10 cellular contexts compared by ENCODE assay signal in genomic region chr13:24541127-24541475, GRCh38. TPM values are rescaled to one million over a fixed set of nuclear protein-coding genes. Genes with fewer than 3 reads are reported as not detected.
DNase-seq lines count a peak whose midpoint lies in the region; ATAC-seq and TF ChIP-seq lines count a peak whose summit lies in the region.
"Had no signal": no experiment of that assay in that cellular context is flagged by ENCODE, and none has a peak within 500 bp of the region (broad histone marks: within the 10 kb centered on the region; RNA-seq: fewer than 3 reads in every experiment).

No MANE protein-coding gene starts in this region.

- peaks cover 0 to 60% (median 27%) of the 10 kb centered on the region in 7 donors for H3K27me3 ChIP-seq in heart right ventricle
- H3K27me3 ChIP-seq in dorsolateral prefrontal cortex = peaks cover 0 to 48% (median 20%) of the 10 kb centered on the region in 45 donors
- peaks cover 10% of the 10 kb centered on the region for H3K27me3 ChIP-seq in muscle layer of duodenum (ENCODE audit: low read depth, low read length)
- no peaks in the 10 kb centered on the region for H3K27me3 ChIP-seq in vagina

- H3K9me3 ChIP-seq in heart right ventricle = no peaks in the 10 kb centered on the region
- no peaks in the 10 kb centered on the region for H3K9me3 ChIP-seq in muscle layer of duodenum (ENCODE audit: control insufficient read depth in 1 of 2, low read length in 2 of 2)
- H3K9me3 ChIP-seq in vagina = no peaks in the 10 kb centered on the region

- H3K4me3 ChIP-seq in heart right ventricle = peak overlapping the region in 9 of 10 donors; percentile 24 to 56 (median 50)
- H3K4me3 ChIP-seq in dorsolateral prefrontal cortex = peak overlapping the region in 47 of 59 donors; percentile 18 to 69 (median 44)
- peak overlapping the region; percentile 37 to 59 for H3K4me3 ChIP-seq in muscle layer of duodenum (ENCODE audit: low read depth in 1 of 2, low read length in 2 of 2)
- peak overlapping the region; percentile 32 to 42 for H3K4me3 ChIP-seq in vagina

- TF ChIP-seq POLR2A in vagina (IDR thresholded peaks at IDR 0.05) = no peak

- DNase-seq in heart right ventricle (no peak), left ventricle myocardium superior (no peak), dorsolateral prefrontal cortex (no peak), vagina (ENCODE audit: extremely low spot score in 2 of 2) (no peak)
- no peak for DNase-seq in activated CD8-positive, alpha-beta memory T cell treated with anti-CD3 and anti-CD28 coated beads, Interleukin-2, amount 50 U/mL, for 4 hours
- DNase-seq: COR-L47, T1000 had no signal

- H3K36me3 ChIP-seq in heart right ventricle (no peaks in the 10 kb centered on the region), muscle layer of duodenum (ENCODE audit: control insufficient read depth in 1 of 2, insufficient read depth in 2 of 2, low read length in 2 of 2) (no peaks in the 10 kb centered on the region), vagina (no peaks in the 10 kb centered on the region)

- H3K27ac ChIP-seq in heart right ventricle = no peak overlapping the region
- H3K27ac ChIP-seq in dorsolateral prefrontal cortex = no peak overlapping the region
- no peak overlapping the region for H3K27ac ChIP-seq in muscle layer of duodenum (ENCODE audit: low read length)
- no peak overlapping the region for H3K27ac ChIP-seq in vagina

- H3K4me1 ChIP-seq in heart right ventricle = peaks cover 0 to 11% (median 0%) of the 10 kb centered on the region in 9 donors
- H3K4me1 ChIP-seq in muscle layer of duodenum (ENCODE audit: control insufficient read depth in 1 of 2, insufficient read depth in 2 of 2, low read length in 2 of 2) = peaks cover 0 to 5% of the 10 kb centered on the region in 2 donors
- H3K4me1 ChIP-seq in vagina = peaks cover 14% of the 10 kb centered on the region

- 39 to 40% methylated on average over 10 to 11 of the region's 11 CpGs for WGBS in heart right ventricle, 2 donors

- ATAC-seq in heart right ventricle (peak in 3 of 8 donors; percentile 18 to 29 (median 19)), left ventricle myocardium superior (no peak), GM18520 (IDR thresholded peaks at IDR 0.05; ENCODE audit: unreplicated experiment) (no peak), HG03045 (IDR thresholded peaks at IDR 0.05; ENCODE audit: unreplicated experiment) (no peak)

- no peak for TF ChIP-seq CTCF in heart right ventricle (IDR thresholded peaks at IDR 0.05)
- TF ChIP-seq CTCF in dorsolateral prefrontal cortex (IDR thresholded peaks at IDR 0.05 in 54 of 56, conservative IDR thresholded peaks at IDR 0.05 in 2 of 56; ENCODE audit: low read depth in 1 of 56, partially characterized antibody in 56 of 56) = no peak
- TF ChIP-seq CTCF in vagina (IDR thresholded peaks at IDR 0.05) = no peak

- intact Hi-C loops in heart right ventricle (cut with DNase I) = no loop called here
- intact Hi-C loops in left ventricle myocardium superior (cut with micrococcal nuclease) = no loop called here
- intact Hi-C loops in dorsolateral prefrontal cortex (cut with DNase I) = no loop called here
- intact Hi-C loops in vagina (cut with DNase I) = no loop called here

RNA-seq across cellular contexts. Expression of gene PARP4, which starts 28.5 kb away (rescaled TPM):
- total RNA-seq in heart right ventricle (10 to 100 TPM; 15.1 to 33.6 (median 24.2) TPM), left ventricle myocardium superior (25.6 TPM), dorsolateral prefrontal cortex (10 to 100 TPM in 116 of 120 experiments, 1 to 10 TPM in 4; 7.2 to 38.9 (median 16.7) TPM), vagina (47.4 TPM)
- polyA plus RNA-seq in heart right ventricle = 10 to 100 TPM in 1 of 2 donors, 1 to 10 TPM in 1; 8.3 to 10.1 TPM
